Comparison of ENCODE assay signal across 8 cellular contexts in the genomic region with DNA sequence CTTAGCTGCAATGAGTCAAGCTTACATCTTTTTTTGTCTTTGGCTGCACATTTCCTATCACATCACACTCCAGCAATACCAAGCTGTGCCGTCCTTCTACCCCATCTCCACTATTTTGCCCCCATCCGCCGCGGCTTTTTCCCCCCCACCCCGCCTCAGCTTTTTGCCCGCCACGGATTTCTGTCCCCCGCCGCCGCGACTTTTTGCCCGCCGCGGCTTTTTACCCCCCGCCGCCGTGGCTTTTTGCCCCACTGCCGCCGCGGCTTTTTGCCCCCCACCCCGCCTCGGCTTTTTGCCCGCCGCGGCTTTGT.
DNase-seq lines count a peak whose midpoint lies in the region; ATAC-seq and TF ChIP-seq lines count a peak whose summit lies in the region.
"Not testable (repeated sequence)": the region's sequence is repeated elsewhere in the genome, so short reads cannot be mapped to it uniquely, and the experiment has no call there.

No MANE protein-coding gene starts in this region.

- intact Hi-C loops in right cardiac atrium (cut with DNase I): not testable (repeated sequence)

- not testable (repeated sequence) for H3K9me3 Mint-ChIP-seq in CD4-positive, CD25-positive, alpha-beta regulatory T cell; activated CD4-positive, alpha-beta T cell treated with anti-CD3 and anti-CD28 coated beads, Interleukin-2, amount 10 ng/mL, durations not matched to agents 7 days and 5 days; chondrocyte (ENCODE audit: low read depth); stimulated activated memory B cell treated with anti-CD40 and anti-IgM and Interleukin-4, amounts not matched to agents 10 μg/mL and 1 μg/mL and 100 μg/mL, for 72 hours
- peaks cover 0 to 18% (median 4%) of the 10 kb centered on the region in 9 donors for H3K9me3 Mint-ChIP-seq in naive thymus-derived CD8-positive, alpha-beta T cell

- TF ChIP-seq CTCF in NB4 (IDR thresholded peaks at IDR 0.05; ENCODE audit: low read depth, low read length); chondrocyte (IDR thresholded peaks at IDR 0.05): not testable (repeated sequence)

- peaks cover 27% of the 10 kb centered on the region for H3K27me3 Mint-ChIP-seq in CD4-positive, CD25-positive, alpha-beta regulatory T cell
- H3K27me3 Mint-ChIP-seq in activated CD4-positive, alpha-beta T cell treated with anti-CD3 and anti-CD28 coated beads, Interleukin-2, amount 10 ng/mL, durations not matched to agents 7 days and 5 days: peaks cover 16% of the 10 kb centered on the region
- not testable (repeated sequence) for H3K27me3 Mint-ChIP-seq in chondrocyte (ENCODE audit: low read depth)
- peaks cover 9 to 41% (median 18%) of the 10 kb centered on the region in 5 donors for H3K27me3 Mint-ChIP-seq in naive thymus-derived CD8-positive, alpha-beta T cell
- H3K27me3 Mint-ChIP-seq in stimulated activated memory B cell treated with anti-CD40 and anti-IgM and Interleukin-4, amounts not matched to agents 10 μg/mL and 1 μg/mL and 100 μg/mL, for 72 hours: peaks cover 42% of the 10 kb centered on the region

- WGBS in right cardiac atrium: 4% methylated on average over 18 of the region's 25 CpGs

- not testable (repeated sequence) for H3K27me3 ChIP-seq in CD4-positive, CD25-positive, alpha-beta regulatory T cell (ENCODE audit: control insufficient read depth, insufficient read depth, low read length); right cardiac atrium (ENCODE audit: control insufficient read depth, insufficient read depth)

- H3K27ac ChIP-seq in CD4-positive, CD25-positive, alpha-beta regulatory T cell (ENCODE audit: insufficient read depth, low read length, poor library complexity, severe bottlenecking); right cardiac atrium (ENCODE audit: low read length): not testable (repeated sequence)

- not testable (repeated sequence) for DNase-seq in CD4-positive, CD25-positive, alpha-beta regulatory T cell; activated CD4-positive, alpha-beta T cell treated with anti-CD3 and anti-CD28 coated beads, Interleukin-2, amount 10 ng/mL, durations not matched to agents 7 days and 5 days; naive thymus-derived CD8-positive, alpha-beta T cell
- DNase-seq in NB4 (ENCODE audit: low read depth) (peak; percentile 6), chondrocyte (ENCODE audit: low spot score) (peak; percentile 52), right cardiac atrium (peak in 2 of 3 donors; percentile 16 to 33)
- DNase-seq in activated effector memory CD4-positive, alpha-beta T cell treated with anti-CD3 and anti-CD28 coated beads, Interleukin-2, amount 50 U/mL, for 16 hours: peak; percentile 37

- H3K4me3 ChIP-seq in CD4-positive, CD25-positive, alpha-beta regulatory T cell (ENCODE audit: low read depth, low read length); NB4 (ENCODE audit: low read depth, low read length); right cardiac atrium (ENCODE audit: low read length): not testable (repeated sequence)

- H3K9me3 ChIP-seq in CD4-positive, CD25-positive, alpha-beta regulatory T cell (ENCODE audit: control insufficient read depth in 2 of 2, low read length in 2 of 2); right cardiac atrium (ENCODE audit: control insufficient read depth, low read length): not testable (repeated sequence)

- POLR2A ChIA-PET in activated CD4-positive, alpha-beta T cell treated with anti-CD3 and anti-CD28 coated beads, Interleukin-2, amount 10 ng/mL, durations not matched to agents 7 days and 5 days (lab: Charles Lee); naive thymus-derived CD8-positive, alpha-beta T cell (lab: Charles Lee): not testable (repeated sequence)

- not testable (repeated sequence) for H3K36me3 ChIP-seq in CD4-positive, CD25-positive, alpha-beta regulatory T cell (ENCODE audit: control insufficient read depth, insufficient read depth, low read length)

- CTCF ChIA-PET in activated CD4-positive, alpha-beta T cell treated with anti-CD3 and anti-CD28 coated beads, Interleukin-2, amount 10 ng/mL, durations not matched to agents 7 days and 5 days (lab: Charles Lee): not testable (repeated sequence)

- ATAC-seq in CD4-positive, CD25-positive, alpha-beta regulatory T cell (ENCODE audit: low read depth in 2 of 2); right cardiac atrium; naive thymus-derived CD8-positive, alpha-beta T cell; stimulated activated memory B cell treated with anti-CD40 and anti-IgM and Interleukin-4, amounts not matched to agents 10 μg/mL and 1 μg/mL and 100 μg/mL, for 72 hours: not testable (repeated sequence)

- TF ChIP-seq POLR2A in NB4 (IDR thresholded peaks at IDR 0.05; ENCODE audit: extremely low read depth, insufficient read length): not testable (repeated sequence)

- peaks cover 17% of the 10 kb centered on the region for H3K4me1 ChIP-seq in CD4-positive, CD25-positive, alpha-beta regulatory T cell (ENCODE audit: control insufficient read depth, insufficient read depth, low read length, poor library complexity, severe bottlenecking)
- not testable (repeated sequence) for H3K4me1 ChIP-seq in right cardiac atrium (ENCODE audit: control insufficient read depth, insufficient read depth, low read length)

- peak overlapping the region; percentile 88 to 92 (median 90) for H3K4me3 Mint-ChIP-seq in CD4-positive, CD25-positive, alpha-beta regulatory T cell
- H3K4me3 Mint-ChIP-seq in activated CD4-positive, alpha-beta T cell treated with anti-CD3 and anti-CD28 coated beads, Interleukin-2, amount 10 ng/mL, durations not matched to agents 7 days and 5 days: peak overlapping the region; percentile 77
- H3K4me3 Mint-ChIP-seq in chondrocyte (ENCODE audit: unreplicated experiment): peak overlapping the region; percentile 51
- H3K4me3 Mint-ChIP-seq in naive thymus-derived CD8-positive, alpha-beta T cell: peak overlapping the region; percentile 53 to 94 (median 87)
- H3K4me3 Mint-ChIP-seq in stimulated activated memory B cell treated with anti-CD40 and anti-IgM and Interleukin-4, amounts not matched to agents 10 μg/mL and 1 μg/mL and 100 μg/mL, for 72 hours: peak overlapping the region; percentile 73

- not testable (repeated sequence) for H3K36me3 Mint-ChIP-seq in CD4-positive, CD25-positive, alpha-beta regulatory T cell; activated CD4-positive, alpha-beta T cell treated with anti-CD3 and anti-CD28 coated beads, Interleukin-2, amount 10 ng/mL, durations not matched to agents 7 days and 5 days (ENCODE audit: low read depth); chondrocyte (ENCODE audit: low read depth); stimulated activated memory B cell treated with anti-CD40 and anti-IgM and Interleukin-4, amounts not matched to agents 10 μg/mL and 1 μg/mL and 100 μg/mL, for 72 hours
- peaks cover 4 to 12% (median 6%) of the 10 kb centered on the region in 3 donors for H3K36me3 Mint-ChIP-seq in naive thymus-derived CD8-positive, alpha-beta T cell

- H3K4me1 Mint-ChIP-seq in CD4-positive, CD25-positive, alpha-beta regulatory T cell; activated CD4-positive, alpha-beta T cell treated with anti-CD3 and anti-CD28 coated beads, Interleukin-2, amount 10 ng/mL, durations not matched to agents 7 days and 5 days; chondrocyte (ENCODE audit: low read depth); stimulated activated memory B cell treated with anti-CD40 and anti-IgM and Interleukin-4, amounts not matched to agents 10 μg/mL and 1 μg/mL and 100 μg/mL, for 72 hours: not testable (repeated sequence)
- peaks cover 5 to 11% (median 7%) of the 10 kb centered on the region in 4 donors for H3K4me1 Mint-ChIP-seq in naive thymus-derived CD8-positive, alpha-beta T cell

- peak overlapping the region; percentile 81 to 92 (median 85) for H3K27ac Mint-ChIP-seq in CD4-positive, CD25-positive, alpha-beta regulatory T cell
- peak overlapping the region; percentile 96 for H3K27ac Mint-ChIP-seq in activated CD4-positive, alpha-beta T cell treated with anti-CD3 and anti-CD28 coated beads, Interleukin-2, amount 10 ng/mL, durations not matched to agents 7 days and 5 days
- not testable (repeated sequence) for H3K27ac Mint-ChIP-seq in chondrocyte (ENCODE audit: unreplicated experiment); stimulated activated memory B cell treated with anti-CD40 and anti-IgM and Interleukin-4, amounts not matched to agents 10 μg/mL and 1 μg/mL and 100 μg/mL, for 72 hours
- peak overlapping the region; percentile 57 to 96 (median 84) for H3K27ac Mint-ChIP-seq in naive thymus-derived CD8-positive, alpha-beta T cell
